In the genomic region with DNA sequence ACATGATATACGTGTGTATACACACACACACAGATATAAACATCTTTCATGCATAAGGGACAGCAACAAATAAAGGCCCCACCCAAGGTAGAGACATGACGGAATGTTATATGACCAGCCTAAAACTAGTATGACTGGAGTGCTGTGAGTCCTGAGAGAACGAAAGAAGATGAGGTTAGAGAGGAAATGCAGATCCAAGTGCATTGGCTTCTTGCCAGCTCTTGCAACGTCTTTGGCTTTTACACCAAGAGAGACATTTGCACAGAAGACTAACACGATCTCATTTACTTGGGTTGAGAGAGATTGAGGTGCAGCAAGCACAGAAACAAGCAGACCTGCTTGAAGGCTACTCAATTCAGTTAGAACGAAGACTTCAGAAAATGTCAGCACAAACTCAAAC, we compare ENCODE assay signal across 12 cellular contexts. TPM values are rescaled to one million over a fixed set of nuclear protein-coding genes. Genes with fewer than 3 reads are reported as not detected.
DNase-seq lines count a peak whose midpoint lies in the region; ATAC-seq, FAIRE-seq and TF ChIP-seq lines count a peak whose summit lies in the region.
"Had no signal": no experiment of that assay in that cellular context is flagged by ENCODE, and none has a peak within 500 bp of the region (broad histone marks: within the 10 kb centered on the region; RNA-seq: fewer than 3 reads in every experiment).

No MANE protein-coding gene starts in this region.

- H3K4me1 Mint-ChIP-seq in activated naive CD4-positive, alpha-beta T cell treated with anti-CD3 and anti-CD28 coated beads for 36 hours (ENCODE audit: low read depth): no peaks in the 10 kb centered on the region

- no peak overlapping the region for H3K4me3 ChIP-seq in bronchial epithelial cell (ENCODE audit: low read depth, low read length)
- no peak overlapping the region for H3K4me3 ChIP-seq in sigmoid colon
- H3K4me3 ChIP-seq: right lobe of liver, thyroid gland had no signal

- H3K4me1 ChIP-seq in sigmoid colon: no peaks in the 10 kb centered on the region
- H3K4me1 ChIP-seq: right lobe of liver, thyroid gland had no signal

- no peaks in the 10 kb centered on the region for H3K36me3 Mint-ChIP-seq in activated naive CD4-positive, alpha-beta T cell treated with anti-CD3 and anti-CD28 coated beads for 36 hours (ENCODE audit: low read depth)

- H3K9me3 Mint-ChIP-seq in activated naive CD4-positive, alpha-beta T cell treated with anti-CD3 and anti-CD28 coated beads for 36 hours: peaks cover 1% of the 10 kb centered on the region

- peak; percentile 13 for FAIRE-seq in bronchial epithelial cell (lab: Jason Lieb, UNC)

- H3K27me3 ChIP-seq in bronchial epithelial cell (ENCODE audit: control insufficient read depth, insufficient read depth, low read length) (no peaks in the 10 kb centered on the region), sigmoid colon (no peaks in the 10 kb centered on the region)
- H3K27me3 ChIP-seq: right lobe of liver, thyroid gland had no signal

- no peak for ATAC-seq in GM18870 (IDR thresholded peaks at IDR 0.05; ENCODE audit: unreplicated experiment)
- no peak for ATAC-seq in activated CD4-positive, CD25-positive, alpha-beta regulatory T cell treated with anti-CD3 and anti-CD28 coated beads, Interleukin-2, amount 50 U/mL, for 24 hours
- ATAC-seq: activated T-cell treated with anti-CD3 and anti-CD28 coated beads, Interleukin-2, amount 50 U/mL, for 4 hours; right lobe of liver had no signal

- TF ChIP-seq CTCF in bronchial epithelial cell (IDR thresholded peaks at IDR 0.05; ENCODE audit: insufficient read depth, low read length, severe bottlenecking) (no peak), sigmoid colon (IDR thresholded peaks at IDR 0.05) (no peak)

- no peak overlapping the region for H3K4me3 Mint-ChIP-seq in activated naive CD4-positive, alpha-beta T cell treated with anti-CD3 and anti-CD28 coated beads for 36 hours
- H3K4me3 Mint-ChIP-seq: activated T-cell treated with anti-CD3 and anti-CD28 coated beads, Interleukin-2, amount 50 U/mL, for 4 hours had no signal

- CTCF ChIA-PET in activated naive CD4-positive, alpha-beta T cell treated with anti-CD3 and anti-CD28 coated beads for 36 hours (lab: Charles Lee): no interaction called here

- intact Hi-C loops in sigmoid colon (cut with DNase I): no loop called here
- intact Hi-C loops in activated naive CD4-positive, alpha-beta T cell treated with anti-CD3 and anti-CD28 coated beads for 36 hours (cut with micrococcal nuclease): no loop called here

- TF ChIP-seq POLR2A in sigmoid colon (IDR thresholded peaks at IDR 0.05): no peak

- TF ChIP-seq EP300 in sigmoid colon (IDR thresholded peaks at IDR 0.05): no peak

- WGBS in sigmoid colon, 2 donors: 14 to 33% methylated on average over 6 of the region's 6 CpGs

- H3K27me3 Mint-ChIP-seq in activated naive CD4-positive, alpha-beta T cell treated with anti-CD3 and anti-CD28 coated beads for 36 hours (ENCODE audit: low read depth): no peaks in the 10 kb centered on the region

- H3K9me3 ChIP-seq in sigmoid colon: no peaks in the 10 kb centered on the region
- H3K9me3 ChIP-seq: right lobe of liver, thyroid gland had no signal

- H3K27ac ChIP-seq in sigmoid colon: no peak overlapping the region
- H3K27ac ChIP-seq: right lobe of liver, thyroid gland had no signal

- no peak overlapping the region for H3K27ac Mint-ChIP-seq in activated naive CD4-positive, alpha-beta T cell treated with anti-CD3 and anti-CD28 coated beads for 36 hours

- H3K36me3 ChIP-seq in bronchial epithelial cell (ENCODE audit: control insufficient read depth, insufficient read depth, low read length) (no peaks in the 10 kb centered on the region), sigmoid colon (no peaks in the 10 kb centered on the region)
- H3K36me3 ChIP-seq: right lobe of liver, thyroid gland had no signal

- peak; percentile 57 for DNase-seq in NCI-H748 (lab: John Stamatoyannopoulos, UW; ENCODE audit: unreplicated experiment)
- DNase-seq in NCI-H748 treated with DMSO at 0.1 percent for 48 hours (lab: John Stamatoyannopoulos, UW): no peak
- peak; percentile 68 for DNase-seq in NCI-H460 (ENCODE audit: extremely low read depth, low read depth)
- peak; percentile 6 for DNase-seq in bronchial epithelial cell (ENCODE audit: low read depth)
- peak; percentile 65 for DNase-seq in sigmoid colon
- DNase-seq in activated naive CD4-positive, alpha-beta T cell treated with anti-CD3 and anti-CD28 coated beads for 36 hours: no peak
- DNase-seq: activated T-cell treated with anti-CD3 and anti-CD28 coated beads, Interleukin-2, amount 50 U/mL, for 4 hours; AML-193; right lobe of liver had no signal

RNA-seq across cellular contexts. Expression of a gene that starts 23.0 kb away (rescaled TPM):
- 7.9 and 8.6 TPM in 2 replicates for total RNA-seq in NCI-H460 (2014; rRNA removed; shearing (Covaris generic))
- 8.8 and 12.8 TPM in 2 replicates for polyA plus RNA-seq in NCI-H460 (2014; cell fraction: nucleus; rRNA removed)
- not detected in 2 replicates for total RNA-seq in bronchial epithelial cell
- total RNA-seq in sigmoid colon: under 1 TPM in 3 of 4 donors, not detected in 1; under 0.01 to 0.54 (median 0.33) TPM
- under 1 TPM in 1 of 3 donors, not detected in 2; 0.15 TPM for polyA plus RNA-seq in sigmoid colon
- total RNA-seq in activated naive CD4-positive, alpha-beta T cell treated with anti-CD3 and anti-CD28 coated beads for 36 hours: not detected
- total RNA-seq: activated T-cell treated with anti-CD3 and anti-CD28 coated beads, Interleukin-2, amount 50 U/mL, for 4 hours; right lobe of liver; thyroid gland had no signal

Comparison
In these comparisons a context has a peak if more than half of its experiments do, and no peak if none do; other contexts are left out.
1. DNase-seq: peak in NCI-H748 (single experiment), NCI-H460 (single experiment), bronchial epithelial cell (single experiment) and sigmoid colon (single experiment); none in NCI-H748 treated with DMSO at 0.1 percent for 48 hours (single experiment) and activated naive CD4-positive, alpha-beta T cell treated with anti-CD3 and anti-CD28 coated beads for 36 hours (single experiment).